10 cellular contexts compared by ENCODE assay signal in genomic region chr3:71395927-71396695, GRCh38.
DNase-seq lines count a peak whose midpoint lies in the region; ATAC-seq and TF ChIP-seq lines count a peak whose summit lies in the region.
"Had no signal": no experiment of that assay in that cellular context is flagged by ENCODE, and none has a peak within 500 bp of the region (broad histone marks: within the 10 kb centered on the region; RNA-seq: fewer than 3 reads in every experiment).

No MANE protein-coding gene starts in this region.

- peak overlapping the region; percentile 49; the same call in 1 of the 2 replicates for H2BK120ac ChIP-seq in IMR-90 (ENCODE audit: low read depth, low read length)

- H3K36me3 Mint-ChIP-seq in CD14-positive monocyte, result peaks cover 3 to 6% of the 10 kb centered on the region in 2 donors

- H3K36me3 ChIP-seq in IMR-90 (ENCODE audit: control insufficient read depth, insufficient read depth, low read length), result no peaks in the 10 kb centered on the region
- H3K36me3 ChIP-seq in mucosa of descending colon (ENCODE audit: low read depth), result no peaks in the 10 kb centered on the region
- H3K36me3 ChIP-seq: uterus had no signal

- H2AK5ac ChIP-seq in IMR-90 (ENCODE audit: low read depth, low read length), result 0 out of 2 replicates have a peak overlapping the region, but pooled peaks have one; percentile 22

- no peak overlapping the region for H2BK5ac ChIP-seq in IMR-90 (ENCODE audit: low read depth, low read length, poor library complexity, severe bottlenecking)

- in situ Hi-C loops in IMR-90 (cut with MboI; ENCODE audit: low sequenced_read_pairs), result no loop called here

- peaks cover 57% of the 10 kb centered on the region for H3K4me1 Mint-ChIP-seq in CD14-positive monocyte

- H3K9ac ChIP-seq in IMR-90 (ENCODE audit: low read depth, low read length), result no peak overlapping the region

- TF ChIP-seq POLR2A in IMR-90 (IDR thresholded peaks at IDR 0.05; ENCODE audit: low read depth, low read length) (no peak), GM18505 (IDR thresholded peaks at IDR 0.05; ENCODE audit: borderline replicate concordance, extremely low read depth, insufficient read depth, insufficient read length) (no peak)

- TF ChIP-seq CTCF in CD14-positive monocyte (IDR thresholded peaks at IDR 0.05) (no peak), IMR-90 (conservative IDR thresholded peaks at IDR 0.05; ENCODE audit: low read depth, low read length) (no peak), cardiac fibroblast (IDR thresholded peaks at IDR 0.05; ENCODE audit: low read depth, low read length) (no peak), mucosa of descending colon (IDR thresholded peaks at IDR 0.05) (no peak)

- DNase-seq in CD14-positive monocyte (ENCODE audit: low spot score) (no peak), IMR-90 (peak; percentile 68), cardiac fibroblast (ENCODE audit: low read depth in 2 of 2) (peak; percentile 57 to 87), mucosa of descending colon (no peak), NAMALWA (ENCODE audit: low spot score) (no peak)
- DNase-seq: DMS79, uterus had no signal

- H2BK15ac ChIP-seq in IMR-90 (ENCODE audit: low read depth, low read length), result no peak overlapping the region

- H3K4me3 ChIP-seq in IMR-90 (ENCODE audit: insufficient read depth, low read depth, low read length) (no peak overlapping the region), cardiac fibroblast (replicated peaks in 1 of 2; ENCODE audit: low read depth in 2 of 2, low read length in 2 of 2) (no peak overlapping the region), mucosa of descending colon (no peak overlapping the region)
- H3K4me3 ChIP-seq: uterus had no signal

- BruUV-seq in IMR-90 (replicated peaks; lab: Mats Ljungman, UMichigan), result no TSS peak

- H4K20me1 ChIP-seq in IMR-90 (ENCODE audit: insufficient read depth, low read length), result no peaks in the 10 kb centered on the region; the same call in 1 of the 2 replicates

- H3K4me2 ChIP-seq in IMR-90 (ENCODE audit: low read depth, low read length), result no peak overlapping the region

- no peaks in the 10 kb centered on the region for H3K27me3 Mint-ChIP-seq in CD14-positive monocyte (ENCODE audit: low read depth in 3 of 3)

- no peak overlapping the region for H3K18ac ChIP-seq in IMR-90 (ENCODE audit: low read depth, low read length)

- peak overlapping the region; percentile 23; the same call in 1 of the 2 replicates for H4K91ac ChIP-seq in IMR-90 (ENCODE audit: insufficient read depth, low read depth, low read length)

- H3K9me1 ChIP-seq in IMR-90 (ENCODE audit: insufficient read depth, low read length), result peaks cover 13% of the 10 kb centered on the region

- H3K4ac ChIP-seq in IMR-90 (ENCODE audit: low read depth, low read length), result peak overlapping the region; percentile 6; the same call in 1 of the 2 replicates

- H3K27me3 ChIP-seq in IMR-90 (ENCODE audit: control insufficient read depth, insufficient read depth, low read length), result no peaks in the 10 kb centered on the region
- H3K27me3 ChIP-seq: uterus had no signal

- H3K4me1 ChIP-seq in IMR-90 (ENCODE audit: control insufficient read depth, insufficient read depth, low read length) (peaks cover 6% of the 10 kb centered on the region), mucosa of descending colon (ENCODE audit: low read depth) (peaks cover 9% of the 10 kb centered on the region)
- H3K4me1 ChIP-seq: uterus had no signal

- H3K9me3 Mint-ChIP-seq in CD14-positive monocyte, result no peaks in the 10 kb centered on the region

- H3K79me1 ChIP-seq in IMR-90 (ENCODE audit: low read depth in 1 of 2, low read length in 2 of 2), result peaks cover 8 to 31% of the 10 kb centered on the region in 2 experiments; a peak in 3 of 4 replicates

- TF ChIP-seq RAD21 in IMR-90 (IDR thresholded peaks at IDR 0.05; ENCODE audit: low read length), result no peak

- H2AK9ac ChIP-seq in IMR-90 (replicated peaks; ENCODE audit: low read depth, low read length, poor library complexity), result no peak overlapping the region

- intact Hi-C loops in CD14-positive monocyte (cut with micrococcal nuclease), result loop anchor here in 1 of 2 donors (10.0 kb wide), 1 partner anchor 189 kb away; the partner anchor contains the start of gene FOXP1
- intact Hi-C loops in IMR-90 (cut with micrococcal nuclease), result no loop called here
- intact Hi-C loops in mucosa of descending colon (cut with DNase I, micrococcal nuclease), result no loop called here

- CTCF ChIA-PET in IMR-90 (lab: Yijun Ruan, JAX), result no interaction called here

- peak overlapping the region in 1 of 2 experiments; percentile 47; a peak in 1 of 4 replicates for H4K8ac ChIP-seq in IMR-90 (ENCODE audit: low read depth in 2 of 2, low read length in 2 of 2)

- no peak overlapping the region for H3K27ac ChIP-seq in IMR-90 (ENCODE audit: insufficient read depth, low read length)
- H3K27ac ChIP-seq: uterus had no signal

- no peaks in the 10 kb centered on the region for H3K9me3 ChIP-seq in IMR-90 (ENCODE audit: control insufficient read depth, insufficient read depth, low read length)
- H3K9me3 ChIP-seq in mucosa of descending colon, result no peaks in the 10 kb centered on the region
- H3K9me3 ChIP-seq: uterus had no signal

- peak overlapping the region; percentile 34 for H3K14ac ChIP-seq in IMR-90 (replicated peaks; ENCODE audit: low read depth, low read length)

- peak overlapping the region in 1 of 2 donors; percentile 30 for H3K4me3 Mint-ChIP-seq in CD14-positive monocyte

- ATAC-seq in IMR-90 (ENCODE audit: low read depth), result peak; percentile 53
- peak; percentile 45 for ATAC-seq in mucosa of descending colon
- no peak for ATAC-seq in HG02571 (IDR thresholded peaks at IDR 0.05; ENCODE audit: unreplicated experiment)
- no peak for ATAC-seq in GM18505 (IDR thresholded peaks at IDR 0.05; ENCODE audit: unreplicated experiment)
- ATAC-seq in HG03439 (IDR thresholded peaks at IDR 0.05; ENCODE audit: unreplicated experiment), result no peak

- H2BK20ac ChIP-seq in IMR-90 (ENCODE audit: low read depth, low read length), result peak overlapping the region; percentile 44; the same call in 1 of the 2 replicates

- peak overlapping the region; percentile 15 to 92 (median 80) for H3K27ac Mint-ChIP-seq in CD14-positive monocyte

- dilution Hi-C loops in IMR-90 (cut with HindIII; ENCODE audit: low sequenced_read_pairs, unreplicated experiment), result no loop called here

- peak overlapping the region; percentile 70; the same call in 1 of the 2 replicates for H3K23ac ChIP-seq in IMR-90 (ENCODE audit: low read depth, low read length)

- no CpG with 5 or more reads among the region's 7 CpGs for WGBS in IMR-90 (ENCODE audit: extremely low coverage in 2 of 2, insufficient read length in 1 of 2), 2 experiments

- H2AFZ ChIP-seq in IMR-90 (replicated peaks; ENCODE audit: low read length, poor library complexity), result no peak overlapping the region

- H4K5ac ChIP-seq in IMR-90 (ENCODE audit: low read depth, low read length), result no peak overlapping the region

- POLR2A ChIA-PET in IMR-90 (lab: Charles Lee; ENCODE audit: unreplicated experiment), result no interaction called here

- H3K56ac ChIP-seq in IMR-90 (ENCODE audit: extremely low read depth, insufficient read depth, low read length), result no peak overlapping the region

TF ChIP-seq in IMR-90, 13 proteins besides CTCF, POLR2A, EP300 and RAD21:
- TF ChIP-seq SMC3 (IDR thresholded peaks at IDR 0.05; ENCODE audit: low read depth, low read length) (no peak), MAZ (IDR thresholded peaks at IDR 0.05; ENCODE audit: borderline replicate concordance, low read depth, low read length) (no peak), NFE2L2 (IDR thresholded peaks at IDR 0.05; ENCODE audit: low read depth, low read length) (no peak), MXI1 (IDR thresholded peaks at IDR 0.05; ENCODE audit: borderline replicate concordance, low read depth, low read length) (no peak), RCOR1 (IDR thresholded peaks at IDR 0.05; ENCODE audit: insufficient replicate concordance, low read length) (no peak), CEBPB (IDR thresholded peaks at IDR 0.05; ENCODE audit: low read depth, low read length) (no peak), CHD1 (IDR thresholded peaks at IDR 0.05; ENCODE audit: low read depth, low read length) (no peak), RFX5 (IDR thresholded peaks at IDR 0.05; ENCODE audit: low read depth, low read length) (no peak), MAFK (IDR thresholded peaks at IDR 0.05; ENCODE audit: low read depth, low read length) (no peak), ELK1 (IDR thresholded peaks at IDR 0.05; ENCODE audit: borderline replicate concordance, low read depth, low read length) (no peak), BHLHE40 (IDR thresholded peaks at IDR 0.05; ENCODE audit: low read depth, low read length) (no peak), USF2 (IDR thresholded peaks at IDR 0.05; ENCODE audit: low read depth, low read length) (no peak), FOS (IDR thresholded peaks at IDR 0.05; ENCODE audit: low read depth, low read length) (no peak)

Comparison
In these comparisons a context has a peak if more than half of its experiments do, and no peak if none do; other contexts are left out.
1. DNase-seq: peak in IMR-90 (single experiment) and cardiac fibroblast (2 of 2); none in CD14-positive monocyte (single experiment), mucosa of descending colon (0 of 3) and NAMALWA (single experiment).
2. ATAC-seq: peak in IMR-90 (single experiment) and mucosa of descending colon (single experiment); none in HG02571 (single experiment), GM18505 (single experiment) and HG03439 (single experiment).